Comparison of ENCODE assay signal across 27 cellular contexts in genomic region chr6:41356838-41357237, GRCh38. TPM values are rescaled to one million over a fixed set of nuclear protein-coding genes. Genes with fewer than 3 reads are reported as not detected.
"Had no signal": no experiment of that assay in that cellular context is flagged by ENCODE, and none has a peak within 500 bp of the region (broad histone marks: within the 10 kb centered on the region; RNA-seq: fewer than 3 reads in every experiment).

No MANE protein-coding gene starts in this region.

- H3K36me3 ChIP-seq: adrenal gland, ascending aorta, left ventricle myocardium inferior, neural progenitor cell, upper lobe of left lung had no signal

- H3K27ac ChIP-seq: adrenal gland, ascending aorta, left ventricle myocardium inferior, neural progenitor cell, psoas muscle, upper lobe of left lung had no signal

- DNase-seq: activated CD8-positive, alpha-beta memory T cell treated with anti-CD3 and anti-CD28 coated beads, Interleukin-2, amount 50 U/mL, for 48 hours; activated naive CD4-positive, alpha-beta T cell; activated T-cell treated with anti-CD3 and anti-CD28 coated beads, Interleukin-2, amount 50 U/mL, for 4 hours; adrenal gland; central memory CD4-positive, alpha-beta T cell; dermis blood vessel endothelial cell; effector CD8-positive, alpha-beta T cell; foreskin melanocyte; hippocampal formation; kidney glomerular epithelial cell; left ventricle myocardium inferior; naive thymus-derived CD4-positive, alpha-beta T cell; psoas muscle; right cardiac atrium; stimulated activated CD4-positive, alpha-beta T cell treated with anti-CD3 and anti-CD28 coated beads, Interleukin-12 subunit alpha, Interleukin-12 subunit beta, amount 100 ng/mL, for 4 hours; stimulated activated CD4-positive, alpha-beta T cell treated with anti-CD3 and anti-CD28 coated beads, Interleukin-4, amount 100 ng/mL, for 4 hours; stimulated activated naive CD8-positive, alpha-beta T cell treated with anti-CD3 and anti-CD28 coated beads, Interleukin-15, Interleukin-2, amounts not matched to agents 100 U/mL and 50 U/mL, for 24 hours; upper lobe of left lung had no signal

- H3K27me3 Mint-ChIP-seq: activated naive CD8-positive, alpha-beta T cell had no signal

- H3K4me3 ChIP-seq: adrenal gland, ascending aorta, left ventricle myocardium inferior, neural progenitor cell, psoas muscle, upper lobe of left lung had no signal

- H3K27me3 ChIP-seq: ascending aorta, upper lobe of left lung had no signal

- H3K4me1 Mint-ChIP-seq: naive thymus-derived CD4-positive, alpha-beta T cell; neural progenitor cell; WTC11 had no signal

- H3K36me3 Mint-ChIP-seq: neural progenitor cell had no signal

- H3K9ac ChIP-seq: neural progenitor cell had no signal

- H2AFZ ChIP-seq: neural progenitor cell had no signal

- H3K9me3 ChIP-seq: psoas muscle had no signal

- ATAC-seq: activated T-cell treated with anti-CD3 and anti-CD28 coated beads, Interleukin-2, amount 50 U/mL, for 4 hours; naive thymus-derived CD4-positive, alpha-beta T cell; psoas muscle; right cardiac atrium; stimulated activated naive CD8-positive, alpha-beta T cell treated with anti-CD3 and anti-CD28 coated beads, Interleukin-15, Interleukin-2, amounts not matched to agents 100 U/mL and 50 U/mL, for 24 hours; WTC11 had no signal

- H3K27ac Mint-ChIP-seq: activated naive CD8-positive, alpha-beta T cell; activated T-helper 2 cell treated with anti-CD3 and anti-CD28 coated beads, Interferon-gamma antibody, Interleukin-2, Interleukin-4, amounts not matched to agents 10 μg/mL and 5 μg/mL and 100 μg/mL, durations not matched to agents 14 hours and 24 hours and 36 hours; naive thymus-derived CD4-positive, alpha-beta T cell; neural progenitor cell; WTC11 had no signal

- H3K4me3 Mint-ChIP-seq: activated naive CD8-positive, alpha-beta T cell; activated T-cell treated with anti-CD3 and anti-CD28 coated beads, Interleukin-2, amount 50 U/mL, for 4 hours; naive thymus-derived CD4-positive, alpha-beta T cell; neural progenitor cell; WTC11 had no signal

- H3K4me1 ChIP-seq: adrenal gland, ascending aorta, left ventricle myocardium inferior, neural progenitor cell, psoas muscle, upper lobe of left lung had no signal

- H3K4me2 ChIP-seq: neural progenitor cell had no signal

RNA-seq across cellular contexts. Expression of gene NCR2, which starts 21.4 kb away (rescaled TPM):
- total RNA-seq: activated T-cell treated with anti-CD3 and anti-CD28 coated beads, Interleukin-2, amount 50 U/mL, for 4 hours; activated T-helper 2 cell treated with anti-CD3 and anti-CD28 coated beads, Interferon-gamma antibody, Interleukin-2, Interleukin-4, amounts not matched to agents 10 μg/mL and 5 μg/mL and 100 μg/mL, durations not matched to agents 14 hours and 24 hours and 36 hours; adrenal gland; ascending aorta; dermis blood vessel endothelial cell; left ventricle myocardium inferior; lung microvascular endothelial cell; naive thymus-derived CD4-positive, alpha-beta T cell; omental fat pad; psoas muscle; right cardiac atrium; skeletal muscle tissue; subcutaneous adipose tissue; upper lobe of left lung; WTC11 had no signal
